ENCODE assay signal across 1 cellular context in genomic region chr17:2593846-2594656, GRCh38.
TF ChIP-seq lines count a peak whose summit lies in the region.

No MANE protein-coding gene starts in this region.

TF ChIP-seq in HEK293, 187 proteins besides CTCF, POLR2A, EP300 and RAD21 (continued from another document):
- TF ChIP-seq ZNF324 (tag by site-specific recombination; IDR thresholded peaks at IDR 0.05) (no peak), ZBTB26 (tag by site-specific recombination; optimal IDR thresholded peaks at IDR 0.05) (peak; percentile 59), MYNN (tag by site-specific recombination; IDR thresholded peaks at IDR 0.05; ENCODE audit: borderline replicate concordance) (no peak), ZNF18 (tag by site-specific recombination; IDR thresholded peaks at IDR 0.05) (no peak), YY1 (tag by site-specific recombination; IDR thresholded peaks at IDR 0.05) (peak; percentile 74; the same call in 1 of the 2 replicates), ZBTB11 (tag by site-specific recombination; conservative IDR thresholded peaks at IDR 0.05; ENCODE audit: low read depth) (no peak), HOXD13 (CRISPR knock-in tag; IDR thresholded peaks at IDR 0.05; ENCODE audit: borderline replicate concordance) (no peak), ZNF423 (tag by site-specific recombination; IDR thresholded peaks at IDR 0.05) (peak; percentile 47; the same call in 1 of the 2 replicates), SP2 (tag by site-specific recombination; IDR thresholded peaks at IDR 0.05) (peak; percentile 68), ZSCAN4 (tag by site-specific recombination; IDR thresholded peaks at IDR 0.05) (no peak), KLF16 (tag by site-specific recombination; IDR thresholded peaks at IDR 0.05) (peak; percentile 55; the same call in 1 of the 2 replicates), ZBTB48 (tag by site-specific recombination; IDR thresholded peaks at IDR 0.05) (no peak), ZNF266 (tag by site-specific recombination; IDR thresholded peaks at IDR 0.05; ENCODE audit: low read depth) (no peak), SALL2 (tag by site-specific recombination; IDR thresholded peaks at IDR 0.05; ENCODE audit: borderline replicate concordance) (no peak), TCF7L2 (IDR thresholded peaks at IDR 0.05; ENCODE audit: borderline replicate concordance, low read depth, low read length) (no peak), ZNF514 (tag by site-specific recombination; IDR thresholded peaks at IDR 0.05) (no peak), ZNF626 (tag by site-specific recombination; IDR thresholded peaks at IDR 0.05) (no peak), SETDB1 (IDR thresholded peaks at IDR 0.05; ENCODE audit: insufficient read length, low read length) (no peak), ZNF416 (tag by site-specific recombination; IDR thresholded peaks at IDR 0.05) (no peak), TSHZ1 (tag by site-specific recombination; IDR thresholded peaks at IDR 0.05; ENCODE audit: borderline replicate concordance) (no peak), ZNF24 (tag by site-specific recombination; IDR thresholded peaks at IDR 0.05) (no peak), ZNF596 (tag by site-specific recombination; IDR thresholded peaks at IDR 0.05) (no peak), ZNF561 (tag by site-specific recombination; IDR thresholded peaks at IDR 0.05; ENCODE audit: borderline replicate concordance) (0 out of 2 replicates have a peak, but pooled peaks have one; percentile 18), ZBTB17 (tag by site-specific recombination; IDR thresholded peaks at IDR 0.05) (peak; percentile 68; the same call in 1 of the 2 replicates), ZNF202 (tag by site-specific recombination; IDR thresholded peaks at IDR 0.05; ENCODE audit: borderline replicate concordance) (no peak), KLF8 (tag by site-specific recombination; IDR thresholded peaks at IDR 0.05) (peak; percentile 61; the same call in 1 of the 2 replicates), ZFP3 (tag by site-specific recombination; IDR thresholded peaks at IDR 0.05; ENCODE audit: low read depth) (no peak), BCL6B (tag by site-specific recombination; IDR thresholded peaks at IDR 0.05) (no peak), ZNF354C (tag by site-specific recombination; IDR thresholded peaks at IDR 0.05; ENCODE audit: borderline replicate concordance, low read depth) (no peak), SCRT2 (tag by site-specific recombination; IDR thresholded peaks at IDR 0.05) (no peak), ZNF157 (tag by site-specific recombination; IDR thresholded peaks at IDR 0.05) (no peak), ZNF621 (tag by site-specific recombination; IDR thresholded peaks at IDR 0.05) (no peak), AEBP2 (tag by site-specific recombination; IDR thresholded peaks at IDR 0.05; ENCODE audit: borderline replicate concordance) (no peak)
- TF ChIP-seq, protein P1, sequence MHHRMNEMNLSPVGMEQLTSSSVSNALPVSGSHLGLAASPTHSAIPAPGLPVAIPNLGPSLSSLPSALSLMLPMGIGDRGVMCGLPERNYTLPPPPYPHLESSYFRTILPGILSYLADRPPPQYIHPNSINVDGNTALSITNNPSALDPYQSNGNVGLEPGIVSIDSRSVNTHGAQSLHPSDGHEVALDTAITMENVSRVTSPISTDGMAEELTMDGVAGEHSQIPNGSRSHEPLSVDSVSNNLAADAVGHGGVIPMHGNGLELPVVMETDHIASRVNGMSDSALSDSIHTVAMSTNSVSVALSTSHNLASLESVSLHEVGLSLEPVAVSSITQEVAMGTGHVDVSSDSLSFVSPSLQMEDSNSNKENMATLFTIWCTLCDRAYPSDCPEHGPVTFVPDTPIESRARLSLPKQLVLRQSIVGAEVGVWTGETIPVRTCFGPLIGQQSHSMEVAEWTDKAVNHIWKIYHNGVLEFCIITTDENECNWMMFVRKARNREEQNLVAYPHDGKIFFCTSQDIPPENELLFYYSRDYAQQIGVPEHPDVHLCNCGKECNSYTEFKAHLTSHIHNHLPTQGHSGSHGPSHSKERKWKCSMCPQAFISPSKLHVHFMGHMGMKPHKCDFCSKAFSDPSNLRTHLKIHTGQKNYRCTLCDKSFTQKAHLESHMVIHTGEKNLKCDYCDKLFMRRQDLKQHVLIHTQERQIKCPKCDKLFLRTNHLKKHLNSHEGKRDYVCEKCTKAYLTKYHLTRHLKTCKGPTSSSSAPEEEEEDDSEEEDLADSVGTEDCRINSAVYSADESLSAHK (tag by site-specific recombination; IDR thresholded peaks at IDR 0.05): 0 out of 2 replicates have a peak, but pooled peaks have one; percentile 22
- TF ChIP-seq, protein P2, sequence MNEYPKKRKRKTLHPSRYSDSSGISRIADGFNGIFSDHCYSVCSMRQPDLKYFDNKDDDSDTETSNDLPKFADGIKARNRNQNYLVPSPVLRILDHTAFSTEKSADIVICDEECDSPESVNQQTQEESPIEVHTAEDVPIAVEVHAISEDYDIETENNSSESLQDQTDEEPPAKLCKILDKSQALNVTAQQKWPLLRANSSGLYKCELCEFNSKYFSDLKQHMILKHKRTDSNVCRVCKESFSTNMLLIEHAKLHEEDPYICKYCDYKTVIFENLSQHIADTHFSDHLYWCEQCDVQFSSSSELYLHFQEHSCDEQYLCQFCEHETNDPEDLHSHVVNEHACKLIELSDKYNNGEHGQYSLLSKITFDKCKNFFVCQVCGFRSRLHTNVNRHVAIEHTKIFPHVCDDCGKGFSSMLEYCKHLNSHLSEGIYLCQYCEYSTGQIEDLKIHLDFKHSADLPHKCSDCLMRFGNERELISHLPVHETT (tag by site-specific recombination; IDR thresholded peaks at IDR 0.05): no peak
TF ChIP-seq in HEK293: peak in this region for 18.
